ENCODE assay signal across 22 cellular contexts in genomic region chr3:178500631-178501030, GRCh38. TPM values are rescaled to one million over a fixed set of nuclear protein-coding genes. Genes with fewer than 3 reads are reported as not detected.
"Had no signal": no experiment of that assay in that cellular context is flagged by ENCODE, and none has a peak within 500 bp of the region (broad histone marks: within the 10 kb centered on the region; RNA-seq: fewer than 3 reads in every experiment).

No MANE protein-coding gene starts in this region.

- H3K4me1 ChIP-seq: left lung, stomach had no signal

- H3K9me3 ChIP-seq: pancreas, thoracic aorta had no signal

- H3K4me3 ChIP-seq: cardiac muscle cell, left lung, pancreas, stomach, thoracic aorta had no signal

- DNase-seq: activated CD4-positive, alpha-beta memory T cell treated with anti-CD3 and anti-CD28 coated beads, Interleukin-2, amount 10 ng/mL, durations not matched to agents 7 days and 5 days; activated CD4-positive, alpha-beta T cell treated with anti-CD3 and anti-CD28 coated beads for 4 hours; activated naive CD8-positive, alpha-beta T cell treated with anti-CD3 and anti-CD28 coated beads, Interleukin-2, amount 10 ng/mL, durations not matched to agents 7 days and 5 days; activated T-cell treated with anti-CD3 and anti-CD28 coated beads, Interleukin-2, amount 50 U/mL, for 72 hours; anterior cingulate cortex; hippocampal formation; kidney; left lung; mammary epithelial cell; naive thymus-derived CD8-positive, alpha-beta T cell; pancreas; stimulated activated CD4-positive, alpha-beta T cell treated with anti-CD3 and anti-CD28 coated beads, Interleukin-1b, Interleukin-23, amount 100 ng/mL, for 48 hours; stomach; T-helper 1 cell had no signal

- H3K27ac ChIP-seq: cardiac muscle cell, left lung, pancreas, stomach, thoracic aorta had no signal

- H3K27me3 ChIP-seq: cardiac muscle cell, left lung, pancreas, stomach had no signal

- H3K36me3 ChIP-seq: cardiac muscle cell, left lung, pancreas, stomach, thoracic aorta had no signal

RNA-seq across cellular contexts. Expression of gene KCNMB2, which starts 35.6 kb away (rescaled TPM):
- total RNA-seq: activated CD4-positive, alpha-beta memory T cell treated with anti-CD3 and anti-CD28 coated beads, Interleukin-2, amount 10 ng/mL, durations not matched to agents 7 days and 5 days; activated naive CD8-positive, alpha-beta T cell treated with anti-CD3 and anti-CD28 coated beads, Interleukin-2, amount 10 ng/mL, durations not matched to agents 7 days and 5 days; activated T-cell treated with anti-CD3 and anti-CD28 coated beads, Interleukin-2, amount 50 U/mL, for 72 hours; dermis microvascular lymphatic vessel endothelial cell; epithelial cell of proximal tubule; mammary epithelial cell; mononuclear cell; naive thymus-derived CD8-positive, alpha-beta T cell; sciatic nerve; thoracic aorta; ureter; WTC11 had no signal
- polyA plus RNA-seq: cardiac muscle cell; mammary epithelial cell; naive thymus-derived CD8-positive, alpha-beta T cell had no signal
